1 cellular context compared by ENCODE assay signal in the genomic region with DNA sequence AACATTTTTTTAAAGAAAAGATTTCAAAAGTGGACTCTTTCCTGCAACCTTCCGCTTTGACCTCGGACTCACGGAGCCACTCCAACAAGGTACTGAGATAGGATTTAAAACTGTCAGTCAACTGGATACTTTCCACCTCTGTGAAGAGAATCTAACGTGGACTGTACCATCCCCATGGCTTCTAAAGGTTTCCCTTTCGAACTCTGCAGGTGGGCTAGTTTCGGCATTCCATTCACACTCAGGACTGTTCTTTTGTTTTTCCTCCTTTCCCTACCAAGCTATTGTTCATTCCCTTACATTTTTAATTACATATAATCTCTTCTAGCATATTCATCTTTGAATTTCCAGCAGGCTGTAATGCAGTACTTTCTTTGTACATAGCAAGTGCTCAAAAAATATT.
TF ChIP-seq lines count a peak whose summit lies in the region.

No MANE protein-coding gene starts in this region.

TF ChIP-seq in SK-N-SH, 30 proteins besides CTCF, POLR2A, EP300 and RAD21 (continued from another document):
- TF ChIP-seq USF1 (IDR thresholded peaks at IDR 0.05; ENCODE audit: borderline replicate concordance, low read depth) = no peak
- TF ChIP-seq MXI1 (IDR thresholded peaks at IDR 0.05; ENCODE audit: low read depth, low read length) = no peak
- TF ChIP-seq RCOR1 (IDR thresholded peaks at IDR 0.05; ENCODE audit: low read length) = no peak
